28 cellular contexts compared by ENCODE assay signal in the genomic region with DNA sequence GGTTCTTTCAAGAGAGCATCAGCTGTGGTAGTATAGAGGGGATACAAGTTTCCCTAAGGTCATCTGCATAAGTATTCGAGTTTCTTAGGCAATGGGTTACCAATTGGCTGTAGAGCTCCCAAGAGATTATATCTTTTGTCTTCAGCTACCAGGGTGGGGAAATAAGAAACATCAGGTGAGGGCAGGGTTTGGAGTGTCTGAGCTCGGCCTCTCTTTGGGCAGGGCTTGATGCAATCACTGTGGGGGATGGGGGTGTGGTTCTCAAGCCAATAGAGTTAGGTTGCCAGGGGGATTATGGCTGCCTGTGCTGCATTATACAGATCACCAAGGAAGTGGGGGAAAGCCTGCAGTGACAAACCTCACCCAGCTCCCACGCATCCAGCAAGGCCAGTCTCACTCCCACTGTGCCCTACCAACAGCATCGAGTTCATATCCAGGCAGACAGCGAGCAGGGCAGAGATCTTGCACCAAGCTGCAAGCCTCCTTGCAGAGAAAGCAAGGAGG.
"Had no signal": no experiment of that assay in that cellular context is flagged by ENCODE, and none has a peak within 500 bp of the region (broad histone marks: within the 10 kb centered on the region; RNA-seq: fewer than 3 reads in every experiment).

No MANE protein-coding gene starts in this region.

- H3K36me3 ChIP-seq: brain microvascular endothelial cell, cardiac muscle cell had no signal

- H3K27me3 Mint-ChIP-seq: activated CD4-positive, alpha-beta memory T cell treated with anti-CD3 and anti-CD28 coated beads, Interleukin-2, amount 10 ng/mL, durations not matched to agents 7 days and 5 days had no signal

- H2AFZ ChIP-seq: PC-9 had no signal

- H3K4me1 Mint-ChIP-seq: activated CD4-positive, alpha-beta memory T cell treated with anti-CD3 and anti-CD28 coated beads, Interleukin-2, amount 10 ng/mL, durations not matched to agents 7 days and 5 days; activated CD4-positive, alpha-beta T cell treated with anti-CD3 and anti-CD28 coated beads for 36 hours; activated T-helper 17 cell treated with anti-CD3 and anti-CD28 coated beads, Interleukin-2, amount 50 U/mL, for 72 hours; T-helper 17 cell had no signal

- H3K27me3 ChIP-seq: brain microvascular endothelial cell, cardiac muscle cell had no signal

- ATAC-seq: activated CD4-positive, alpha-beta T cell treated with anti-CD3 and anti-CD28 coated beads for 36 hours; activated T-helper 17 cell treated with anti-CD3 and anti-CD28 coated beads, Interleukin-2, amount 50 U/mL, for 72 hours; T-helper 17 cell had no signal

- H3K27ac Mint-ChIP-seq: activated CD4-positive, alpha-beta memory T cell treated with anti-CD3 and anti-CD28 coated beads, Interleukin-2, amount 10 ng/mL, durations not matched to agents 7 days and 5 days; activated CD4-positive, alpha-beta T cell treated with anti-CD3 and anti-CD28 coated beads for 36 hours; activated naive CD4-positive, alpha-beta T cell treated with anti-CD3 and anti-CD28 coated beads for 36 hours; activated naive CD8-positive, alpha-beta T cell; activated T-helper 17 cell treated with anti-CD3 and anti-CD28 coated beads, Interleukin-2, amount 50 U/mL, for 72 hours; T-helper 17 cell had no signal

- DNase-seq: activated CD4-positive, alpha-beta memory T cell treated with anti-CD3 and anti-CD28 coated beads, Interleukin-2, amount 10 ng/mL, durations not matched to agents 7 days and 5 days; activated CD4-positive, alpha-beta T cell treated with anti-CD3 and anti-CD28 coated beads for 36 hours; activated CD4-positive, alpha-beta T cell treated with anti-CD3 and anti-CD28 coated beads, Interleukin-2, amount 50 U/mL, for 1 hour; activated gamma-delta T cell; activated naive CD4-positive, alpha-beta T cell treated with anti-CD3 and anti-CD28 coated beads for 36 hours; activated T-cell treated with anti-CD3 and anti-CD28 coated beads for 4 hours; activated T-cell treated with anti-CD3 and anti-CD28 coated beads, Interleukin-2, amount 50 U/mL, for 48 hours; amygdala; brain microvascular endothelial cell; KG1; NCI-H1105; NCI-H1436; NCI-H1694 treated with DMSO at 0.1 percent for 48 hours; NCI-H2029 treated with DMSO at 0.1 percent for 48 hours; NCI-H2171; NCI-H2227 treated with DMSO at 0.1 percent for 48 hours; NCI-H446 treated with DMSO at 0.1 percent for 48 hours; NCI-H524 treated with DMSO at 0.1 percent for 48 hours; NCI-H774; NK-92 treated with Interleukin-12 subunit alpha and Interleukin-12 subunit beta, amount 100 ng/mL, for 24 hours; PC-9; SHP77 treated with DMSO at 0.1 percent for 48 hours; T-helper 17 cell; T-helper 9 cell had no signal

- H3K4me2 ChIP-seq: PC-9 had no signal

- H3K36me3 Mint-ChIP-seq: activated naive CD8-positive, alpha-beta T cell had no signal

- H3K4me3 ChIP-seq: cardiac muscle cell, PC-9 had no signal

- H3K27ac ChIP-seq: brain microvascular endothelial cell, cardiac muscle cell, PC-9, VCaP had no signal

- H3K4me3 Mint-ChIP-seq: activated CD4-positive, alpha-beta memory T cell treated with anti-CD3 and anti-CD28 coated beads, Interleukin-2, amount 10 ng/mL, durations not matched to agents 7 days and 5 days; activated CD4-positive, alpha-beta T cell treated with anti-CD3 and anti-CD28 coated beads for 36 hours; activated naive CD4-positive, alpha-beta T cell treated with anti-CD3 and anti-CD28 coated beads for 36 hours; activated naive CD8-positive, alpha-beta T cell; activated T-helper 17 cell treated with anti-CD3 and anti-CD28 coated beads, Interleukin-2, amount 50 U/mL, for 72 hours; T-helper 17 cell had no signal

- H3K9me3 Mint-ChIP-seq: activated CD4-positive, alpha-beta memory T cell treated with anti-CD3 and anti-CD28 coated beads, Interleukin-2, amount 10 ng/mL, durations not matched to agents 7 days and 5 days; activated naive CD4-positive, alpha-beta T cell treated with anti-CD3 and anti-CD28 coated beads for 36 hours; activated T-helper 17 cell treated with anti-CD3 and anti-CD28 coated beads, Interleukin-2, amount 50 U/mL, for 72 hours had no signal
